Comparison of ENCODE assay signal across 9 cellular contexts in genomic region chr12:130162267-130162666, GRCh38. TPM values are rescaled to one million over a fixed set of nuclear protein-coding genes. Genes with fewer than 3 reads are reported as not detected.
DNase-seq lines count a peak whose midpoint lies in the region; ATAC-seq and TF ChIP-seq lines count a peak whose summit lies in the region.
"Had no signal": no experiment of that assay in that cellular context is flagged by ENCODE, and none has a peak within 500 bp of the region (broad histone marks: within the 10 kb centered on the region; RNA-seq: fewer than 3 reads in every experiment).

FZD10 (plus strand) TSS chr12:130162464; CDS start chr12:130162943, 479 bp downstream.

- POLR2A ChIA-PET in WTC11 (lab: Charles Lee) = no interaction called here

- DNase-seq in DMS 273 treated with DMSO at 0.1 percent for 48 hours (lab: John Stamatoyannopoulos, UW) (peak; percentile 1), WTC11 (ENCODE audit: low spot score) (peak; percentile 71), heart left ventricle (peak in 4 of 5 donors; percentile 46 to 71 (median 52)), psoas muscle (peak in 1 of 2 donors; percentile 57), GF-D8 (lab: John Stamatoyannopoulos, UW) (no peak), OCI-M2 (lab: John Stamatoyannopoulos, UW; ENCODE audit: unreplicated experiment) (no peak)
- DNase-seq: NCI-H1417 treated with DMSO at 0.1 percent for 48 hours had no signal

- peaks cover 43 to 88% (median 76%) of the 10 kb centered on the region in 9 donors for H3K27me3 ChIP-seq in heart left ventricle
- H3K27me3 ChIP-seq in psoas muscle (ENCODE audit: insufficient read depth in 3 of 3, low read length in 2 of 3) = peaks cover 0 to 59% (median 13%) of the 10 kb centered on the region in 3 donors

- H3K4me1 ChIP-seq in heart left ventricle (peaks cover 0 to 37% (median 9%) of the 10 kb centered on the region in 12 donors), psoas muscle (no peaks in the 10 kb centered on the region)

- H3K4me3 ChIP-seq in heart left ventricle = peak within 1 kb of the TSS; percentile 20 to 59 (median 45)
- H3K4me3 ChIP-seq in psoas muscle = peak within 1 kb of the TSS; percentile 60

- peak within 1 kb of the TSS; percentile 73 for H3K4me3 Mint-ChIP-seq in WTC11

- TF ChIP-seq CTCF in WTC11 (IDR thresholded peaks at IDR 0.05) (no peak), heart left ventricle (IDR thresholded peaks at IDR 0.05) (no peak), psoas muscle (IDR thresholded peaks at IDR 0.05) (no peak)

- H3K9me3 Mint-ChIP-seq in WTC11 = peaks cover 2% of the 10 kb centered on the region; the same call in 1 of the 2 replicates

- intact Hi-C loops in heart left ventricle (cut with DNase I) = no loop called here
- intact Hi-C loops in psoas muscle (cut with DNase I) = no loop called here

- no peak within 1 kb of the TSS for H3K27ac Mint-ChIP-seq in WTC11

- CTCF ChIA-PET in WTC11 (lab: Charles Lee) = interaction anchor here (0.6 kb wide), 1 partner anchor 91 kb away, joined by 3 read pairs; no protein-coding TSS in a partner anchor

- 0 to 1% (median 1%) methylated on average over 13 to 51 of the region's 51 CpGs for WGBS in heart left ventricle, 4 donors
- WGBS in psoas muscle, 3 donors = 0 to 1% (median 0%) methylated on average over 23 to 51 of the region's 51 CpGs

- TF ChIP-seq POLR2A in heart left ventricle (IDR thresholded peaks at IDR 0.05) = no peak

- H3K4me1 Mint-ChIP-seq in WTC11 = peaks cover 21% of the 10 kb centered on the region

- H3K27ac ChIP-seq in heart left ventricle (peak within 1 kb of the TSS in 1 of 12 donors; percentile 42), psoas muscle (no peak within 1 kb of the TSS)

- peaks cover 20% of the 10 kb centered on the region for H3K36me3 Mint-ChIP-seq in WTC11

- H3K9me3 ChIP-seq in heart left ventricle (no peaks in the 10 kb centered on the region), psoas muscle (no peaks in the 10 kb centered on the region)

- H3K27me3 Mint-ChIP-seq in WTC11 (ENCODE audit: low read depth) = peaks cover 49% of the 10 kb centered on the region

- ATAC-seq in WTC11 (peak; percentile 38), heart left ventricle (peak in 3 of 4 donors; percentile 30 to 67 (median 47)), psoas muscle (peak in 3 of 4 donors; percentile 16 to 44 (median 30)), HG02970 (IDR thresholded peaks at IDR 0.05; ENCODE audit: low FRiP score, unreplicated experiment) (no peak), HG03442 (IDR thresholded peaks at IDR 0.05; ENCODE audit: unreplicated experiment) (no peak)

- H3K36me3 ChIP-seq in heart left ventricle (no peaks in the 10 kb centered on the region), psoas muscle (ENCODE audit: insufficient read depth in 1 of 2, low read depth in 1 of 2) (no peaks in the 10 kb centered on the region)

TF ChIP-seq in WTC11, 78 proteins besides CTCF, POLR2A, EP300 and RAD21 (continues in another document):
- TF ChIP-seq TEAD1 (CRISPR knock-in tag; IDR thresholded peaks at IDR 0.05) (no peak), ZBTB21 (CRISPR knock-in tag; IDR thresholded peaks at IDR 0.05; ENCODE audit: borderline replicate concordance) (no peak), GRHL2 (CRISPR knock-in tag; IDR thresholded peaks at IDR 0.05; ENCODE audit: insufficient replicate concordance, severe bottlenecking) (no peak), STAT6 (CRISPR knock-in tag; conservative IDR thresholded peaks at IDR 0.05; ENCODE audit: low read depth) (no peak), HMGXB4 (CRISPR knock-in tag; IDR thresholded peaks at IDR 0.05) (no peak), ATF2 (CRISPR knock-in tag; IDR thresholded peaks at IDR 0.05; ENCODE audit: borderline replicate concordance, low read depth) (no peak), JUN (CRISPR knock-in tag; IDR thresholded peaks at IDR 0.05) (no peak), AR (CRISPR knock-in tag; IDR thresholded peaks at IDR 0.05) (no peak), SMAD3 (CRISPR knock-in tag; IDR thresholded peaks at IDR 0.05; ENCODE audit: borderline replicate concordance) (no peak), GABPB1 (CRISPR knock-in tag; IDR thresholded peaks at IDR 0.05) (no peak), ZSCAN18 (CRISPR knock-in tag; IDR thresholded peaks at IDR 0.05) (no peak), OVOL2 (CRISPR knock-in tag; IDR thresholded peaks at IDR 0.05; ENCODE audit: borderline replicate concordance) (no peak)

RNA-seq across cellular contexts. Expression of gene FZD10, which starts in this region (rescaled TPM):
- total RNA-seq in WTC11 (2021) = 0.87 to 1.1 TPM (median 0.92 TPM) in 3 replicates
- under 1 TPM in 7 of 9 donors, not detected in 2; 0.07 to 0.23 (median 0.11) TPM for total RNA-seq in heart left ventricle
- polyA plus RNA-seq in heart left ventricle = under 1 TPM in 1 of 2 donors, not detected in 1; 0.06 TPM
- under 1 TPM; 0.17 to 0.68 (median 0.42) TPM for total RNA-seq in psoas muscle
- polyA plus RNA-seq in psoas muscle = under 1 TPM; 0.18 to 0.31 (median 0.26) TPM

Comparison
In these comparisons a context has a peak if more than half of its experiments do, and no peak if none do; other contexts are left out.
1. Peak in DNase-seq, ATAC-seq and H3K4me3 ChIP-seq in heart left ventricle; RNA of the gene not detected or under 1 TPM.
2. Peak in ATAC-seq and H3K4me3 ChIP-seq in psoas muscle; RNA of the gene not detected or under 1 TPM.
3. DNase-seq: peak in DMS 273 treated with DMSO at 0.1 percent for 48 hours (single experiment) and WTC11 (single experiment); none in GF-D8 (single experiment) and OCI-M2 (single experiment).